In the genomic region with DNA sequence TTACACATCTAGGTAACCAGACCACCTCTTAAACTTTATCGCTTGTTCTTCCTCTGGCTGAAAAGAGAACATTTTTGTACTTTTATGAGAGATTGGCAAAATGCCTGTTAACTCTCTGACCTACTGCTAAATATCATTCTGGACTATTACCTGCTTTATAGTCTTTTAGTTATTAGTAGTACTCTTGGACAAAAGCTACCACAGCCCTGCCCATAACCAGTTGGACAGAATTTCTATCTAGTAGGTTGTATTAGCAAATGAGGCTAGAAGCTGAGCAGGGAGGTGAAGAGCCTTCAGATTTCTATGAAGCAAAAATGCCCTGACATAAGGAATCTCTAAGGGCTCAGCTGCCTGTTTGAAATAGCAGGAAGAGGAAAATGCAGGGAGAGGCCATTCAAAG, we compare ENCODE assay signal across 28 cellular contexts.
"Had no signal": no experiment of that assay in that cellular context is flagged by ENCODE, and none has a peak within 500 bp of the region (broad histone marks: within the 10 kb centered on the region; RNA-seq: fewer than 3 reads in every experiment).

No MANE protein-coding gene starts in this region.

- H3K36me3 ChIP-seq: colonic mucosa, esophagus squamous epithelium, gastrocnemius medialis, lower lobe of right lung, neural progenitor cell, spleen, suprapubic skin, transverse colon, upper lobe of right lung, vagina had no signal

- H3K27ac ChIP-seq: colonic mucosa, esophagus squamous epithelium, gastrocnemius medialis, lower lobe of right lung, neural progenitor cell, parathyroid adenoma, skin epidermis, spleen, suprapubic skin, upper lobe of right lung, vagina had no signal

- H3K27me3 Mint-ChIP-seq: dendritic cell treated with granulocyte-macrophage colony-stimulating factor and Interleukin-4, amounts not matched to agents 40 ng/mL and 50 ng/mL, for 4 days; natural killer cell treated with Interleukin-12 subunit alpha and Interleukin-12 subunit beta and Interleukin-15 and Interleukin-18, amount 100 ng/mL, for 72 hours; progenitor cell of endocrine pancreas; stimulated activated memory B cell treated with anti-CD40 and anti-IgM and Interleukin-4, amounts not matched to agents 10 μg/mL and 1 μg/mL and 100 μg/mL, for 72 hours had no signal

- H3K4me1 Mint-ChIP-seq: central memory CD8-positive, alpha-beta T cell; naive B cell; neural progenitor cell; stimulated activated memory B cell treated with anti-CD40 and anti-IgM and Interleukin-4, amounts not matched to agents 10 μg/mL and 1 μg/mL and 100 μg/mL, for 72 hours had no signal

- H3K27ac Mint-ChIP-seq: dendritic cell treated with granulocyte-macrophage colony-stimulating factor and Interleukin-4, amounts not matched to agents 40 ng/mL and 50 ng/mL, for 4 days; naive B cell; natural killer cell treated with Interleukin-12 subunit alpha and Interleukin-12 subunit beta and Interleukin-15 and Interleukin-18, amount 100 ng/mL, for 72 hours; neural progenitor cell; progenitor cell of endocrine pancreas; stimulated activated memory B cell treated with anti-CD40 and anti-IgM and Interleukin-4, amounts not matched to agents 10 μg/mL and 1 μg/mL and 100 μg/mL, for 72 hours; stimulated activated naive CD8-positive, alpha-beta T cell treated with anti-CD3 and anti-CD28 coated beads, Interleukin-15, Interleukin-2, amounts not matched to agents 100 ng/mL and 50 ng/mL, for 24 hours had no signal

- H3K9me3 Mint-ChIP-seq: central memory CD8-positive, alpha-beta T cell; dendritic cell treated with granulocyte-macrophage colony-stimulating factor and Interleukin-4, amounts not matched to agents 40 ng/mL and 50 ng/mL, for 4 days; natural killer cell treated with Interleukin-12 subunit alpha and Interleukin-12 subunit beta and Interleukin-15 and Interleukin-18, amount 100 ng/mL, for 72 hours; stimulated activated memory B cell treated with anti-CD40 and anti-IgM and Interleukin-4, amounts not matched to agents 10 μg/mL and 1 μg/mL and 100 μg/mL, for 72 hours; stimulated activated naive CD8-positive, alpha-beta T cell treated with anti-CD3 and anti-CD28 coated beads, Interleukin-15, Interleukin-2, amounts not matched to agents 100 ng/mL and 50 ng/mL, for 24 hours had no signal

- H3K27me3 ChIP-seq: colonic mucosa, esophagus squamous epithelium, gastrocnemius medialis, neural progenitor cell, spleen, suprapubic skin, transverse colon, vagina had no signal

- DNase-seq: colonic mucosa; effector memory CD4-positive, alpha-beta T cell; erythroblast; esophagus squamous epithelium; foreskin fibroblast; gastrocnemius medialis; head of caudate nucleus; hippocampal formation; left colon; left ventricle myocardium superior; lower lobe of right lung; naive B cell; right cardiac atrium; spleen; stimulated activated CD4-positive, alpha-beta T cell treated with anti-CD3 and anti-CD28 coated beads, Interleukin-4, amount 100 ng/mL, for 4 hours; transverse colon; upper lobe of right lung had no signal

- H3K9me3 ChIP-seq: colonic mucosa, esophagus squamous epithelium, gastrocnemius medialis, lower lobe of right lung, spleen, suprapubic skin, transverse colon, upper lobe of right lung, vagina had no signal

- H3K4me3 Mint-ChIP-seq: central memory CD8-positive, alpha-beta T cell; dendritic cell treated with granulocyte-macrophage colony-stimulating factor and Interleukin-4, amounts not matched to agents 40 ng/mL and 50 ng/mL, for 4 days; naive B cell; natural killer cell treated with Interleukin-12 subunit alpha and Interleukin-12 subunit beta and Interleukin-15 and Interleukin-18, amount 100 ng/mL, for 72 hours; neural progenitor cell; stimulated activated memory B cell treated with anti-CD40 and anti-IgM and Interleukin-4, amounts not matched to agents 10 μg/mL and 1 μg/mL and 100 μg/mL, for 72 hours; stimulated activated naive CD8-positive, alpha-beta T cell treated with anti-CD3 and anti-CD28 coated beads, Interleukin-15, Interleukin-2, amounts not matched to agents 100 ng/mL and 50 ng/mL, for 24 hours had no signal

- ATAC-seq: gastrocnemius medialis; left colon; lower lobe of right lung; natural killer cell treated with Interleukin-12 subunit alpha and Interleukin-12 subunit beta and Interleukin-15 and Interleukin-18, amount 100 ng/mL, for 72 hours; right cardiac atrium; stimulated activated memory B cell treated with anti-CD40 and anti-IgM and Interleukin-4, amounts not matched to agents 10 μg/mL and 1 μg/mL and 100 μg/mL, for 72 hours; upper lobe of right lung had no signal

- H3K36me3 Mint-ChIP-seq: naive B cell; natural killer cell treated with Interleukin-12 subunit alpha and Interleukin-12 subunit beta and Interleukin-15 and Interleukin-18, amount 100 ng/mL, for 72 hours; neural progenitor cell; stimulated activated memory B cell treated with anti-CD40 and anti-IgM and Interleukin-4, amounts not matched to agents 10 μg/mL and 1 μg/mL and 100 μg/mL, for 72 hours had no signal

- H3K4me3 ChIP-seq: colonic mucosa, esophagus squamous epithelium, gastrocnemius medialis, lower lobe of right lung, neural progenitor cell, skin epidermis, spleen, suprapubic skin, transverse colon, upper lobe of right lung, vagina had no signal

- H3K4me1 ChIP-seq: colonic mucosa, esophagus squamous epithelium, gastrocnemius medialis, lower lobe of right lung, parathyroid adenoma, spleen, suprapubic skin, upper lobe of right lung, vagina had no signal
